In the genomic region with DNA sequence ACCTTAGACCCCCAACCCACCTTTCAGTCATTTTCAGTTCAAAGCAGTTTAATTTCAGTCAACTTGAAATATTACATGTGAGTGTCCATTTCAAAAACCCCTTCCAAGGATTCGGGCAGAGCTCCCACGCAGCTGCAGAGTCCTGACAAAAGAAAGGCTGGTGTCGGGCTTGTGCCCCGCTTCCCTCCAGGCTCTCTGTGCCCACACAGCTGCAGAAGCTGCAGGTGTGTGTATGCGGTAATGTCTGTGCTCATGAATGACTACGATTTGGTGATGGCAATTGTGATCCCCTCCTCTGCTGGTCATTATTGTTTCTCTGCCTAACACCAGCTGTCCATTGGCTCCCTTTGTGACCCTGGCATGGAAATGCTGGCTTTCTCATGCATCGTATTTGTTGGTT, we compare ENCODE assay signal across 15 cellular contexts.
DNase-seq lines count a peak whose midpoint lies in the region; ATAC-seq and TF ChIP-seq lines count a peak whose summit lies in the region.
"Had no signal": no experiment of that assay in that cellular context is flagged by ENCODE, and none has a peak within 500 bp of the region (broad histone marks: within the 10 kb centered on the region; RNA-seq: fewer than 3 reads in every experiment).

No MANE protein-coding gene starts in this region.

- no peaks in the 10 kb centered on the region for H4K20me1 ChIP-seq in SU-DHL-6 (ENCODE audit: low read depth, low read length)

- intact Hi-C loops in left ventricle myocardium inferior (cut with micrococcal nuclease), result no loop called here

- no peaks in the 10 kb centered on the region for H3K4me1 ChIP-seq in left ventricle myocardium inferior

- H3K4me3 ChIP-seq in SU-DHL-6 (ENCODE audit: insufficient read depth, low read length, poor library complexity, severe bottlenecking) (no peak overlapping the region), left ventricle myocardium inferior (no peak overlapping the region)

- H3K36me3 ChIP-seq in SU-DHL-6 (ENCODE audit: low read length), result no peaks in the 10 kb centered on the region
- H3K36me3 ChIP-seq in left ventricle myocardium inferior, result no peaks in the 10 kb centered on the region
- H3K36me3 ChIP-seq: WERI-Rb-1 had no signal

- DNase-seq in pons (ENCODE audit: low spot score) (peak; percentile 56), left ventricle myocardium inferior (no peak), SIG-M5 (lab: John Stamatoyannopoulos, UW) (no peak)
- no peak for DNase-seq in activated naive CD4-positive, alpha-beta T cell (lab: John Stamatoyannopoulos, UW)
- DNase-seq: activated T-cell treated with anti-CD3 and anti-CD28 coated beads, Interleukin-2, amount 50 U/mL, for 24 hours; CD4-positive, alpha-beta memory T cell; effector memory CD4-positive, alpha-beta T cell; IMR-90; WERI-Rb-1 had no signal

- TF ChIP-seq CTCF in SU-DHL-6 (IDR thresholded peaks at IDR 0.05; ENCODE audit: insufficient read depth, low read length, poor library complexity, severe bottlenecking) (no peak), left ventricle myocardium inferior (IDR thresholded peaks at IDR 0.05; ENCODE audit: borderline replicate concordance) (no peak)

- H2AFZ ChIP-seq in SU-DHL-6 (ENCODE audit: low read depth, low read length, severe bottlenecking), result no peak overlapping the region

- no peaks in the 10 kb centered on the region for H3K9me2 ChIP-seq in SU-DHL-6 (replicated peaks; ENCODE audit: insufficient read depth, low read length)

- H3K4me2 ChIP-seq in SU-DHL-6 (ENCODE audit: low read depth, low read length, poor library complexity, severe bottlenecking), result peak overlapping the region; percentile 46

- H3K27ac ChIP-seq in SU-DHL-6 (ENCODE audit: low read depth, low read length), result no peak overlapping the region
- H3K27ac ChIP-seq in left ventricle myocardium inferior (replicated peaks), result no peak overlapping the region
- H3K27ac ChIP-seq: WERI-Rb-1 had no signal

- H3K79me2 ChIP-seq in SU-DHL-6 (ENCODE audit: insufficient read depth, low read length), result no peaks in the 10 kb centered on the region

- ATAC-seq in GM19025 (IDR thresholded peaks at IDR 0.05; ENCODE audit: low read depth, unreplicated experiment) (peak; percentile 37), HG03159 (IDR thresholded peaks at IDR 0.05; ENCODE audit: unreplicated experiment) (peak; percentile 29), HG02973 (IDR thresholded peaks at IDR 0.05; ENCODE audit: unreplicated experiment) (no peak)
- ATAC-seq: Right ventricle myocardium inferior, sciatic nerve had no signal

- H3F3A ChIP-seq in SU-DHL-6 (ENCODE audit: insufficient read depth), result no peaks in the 10 kb centered on the region

- H3K9ac ChIP-seq in SU-DHL-6 (ENCODE audit: low read length), result no peak overlapping the region

- no peaks in the 10 kb centered on the region for H3K9me3 ChIP-seq in SU-DHL-6 (ENCODE audit: insufficient read depth, low read length)
- H3K9me3 ChIP-seq in left ventricle myocardium inferior (replicated peaks), result no peaks in the 10 kb centered on the region

- H3K27me3 ChIP-seq in SU-DHL-6 (ENCODE audit: low read length) (no peaks in the 10 kb centered on the region), left ventricle myocardium inferior (ENCODE audit: low read depth) (no peaks in the 10 kb centered on the region)
